9 cellular contexts compared by ENCODE assay signal in genomic region chr19:4052993-4053422, GRCh38. TPM values are rescaled to one million over a fixed set of nuclear protein-coding genes. Genes with fewer than 3 reads are reported as not detected.
DNase-seq lines count a peak whose midpoint lies in the region; ATAC-seq and TF ChIP-seq lines count a peak whose summit lies in the region.
"Had no signal": no experiment of that assay in that cellular context is flagged by ENCODE, and none has a peak within 500 bp of the region (broad histone marks: within the 10 kb centered on the region; RNA-seq: fewer than 3 reads in every experiment).

No MANE protein-coding gene starts in this region.

- H3K9me3 Mint-ChIP-seq in endothelial cell (ENCODE audit: unreplicated experiment): no peaks in the 10 kb centered on the region
- H3K9me3 Mint-ChIP-seq in osteocyte (ENCODE audit: unreplicated experiment): no peaks in the 10 kb centered on the region

- H3K27ac Mint-ChIP-seq in endothelial cell (ENCODE audit: unreplicated experiment): no peak overlapping the region
- H3K27ac Mint-ChIP-seq in osteocyte (ENCODE audit: unreplicated experiment): peak overlapping the region; percentile 68

- peaks cover 0 to 57% (median 0%) of the 10 kb centered on the region in 3 donors for H3K36me3 ChIP-seq in Peyer's patch

- H3K36me3 Mint-ChIP-seq in endothelial cell (ENCODE audit: low read depth, unreplicated experiment): peaks cover 25% of the 10 kb centered on the region
- H3K36me3 Mint-ChIP-seq in osteocyte (ENCODE audit: unreplicated experiment): peaks cover 25% of the 10 kb centered on the region

- H3K27me3 Mint-ChIP-seq in endothelial cell (ENCODE audit: unreplicated experiment): peaks cover 16% of the 10 kb centered on the region
- H3K27me3 Mint-ChIP-seq in osteocyte (ENCODE audit: unreplicated experiment): no peaks in the 10 kb centered on the region

- in situ Hi-C loops in G401 (cut with HindIII; ENCODE audit: low sequenced_read_pairs): no loop called here

- TF ChIP-seq CTCF in Peyer's patch (IDR thresholded peaks at IDR 0.05) (no peak), endothelial cell (IDR thresholded peaks at IDR 0.05; ENCODE audit: unreplicated experiment) (no peak), osteocyte (IDR thresholded peaks at IDR 0.05) (no peak)

- H3K27me3 ChIP-seq in Peyer's patch: no peaks in the 10 kb centered on the region

- TF ChIP-seq POLR2A in Peyer's patch (IDR thresholded peaks at IDR 0.05): peak; percentile 28 to 44

- peaks cover 5% of the 10 kb centered on the region for H3K4me1 Mint-ChIP-seq in endothelial cell (ENCODE audit: unreplicated experiment)
- H3K4me1 Mint-ChIP-seq in osteocyte (ENCODE audit: unreplicated experiment): peaks cover 37% of the 10 kb centered on the region

- H3K27ac ChIP-seq in Peyer's patch: peak overlapping the region; percentile 27 to 97 (median 92)

- H3K4me3 ChIP-seq in Peyer's patch: peak overlapping the region in 3 of 4 donors; percentile 6 to 53 (median 33)

- peaks cover 8 to 74% (median 21%) of the 10 kb centered on the region in 4 donors for H3K4me1 ChIP-seq in Peyer's patch

- H3K4me3 Mint-ChIP-seq in endothelial cell (ENCODE audit: unreplicated experiment): peak overlapping the region; percentile 68
- peak overlapping the region; percentile 39 for H3K4me3 Mint-ChIP-seq in osteocyte (ENCODE audit: unreplicated experiment)

- H3K9me3 ChIP-seq in Peyer's patch: no peaks in the 10 kb centered on the region

- DNase-seq in CD1c-positive myeloid dendritic cell (ENCODE audit: extremely low spot score) (peak; percentile 82), Peyer's patch (peak in 2 of 3 donors; percentile 72 to 83), endothelial cell (ENCODE audit: low spot score) (no peak), osteocyte (ENCODE audit: extremely low spot score, unreplicated experiment) (no peak), G401 (ENCODE audit: low spot score) (no peak), UCSD-AML1 (lab: John Stamatoyannopoulos, UW; ENCODE audit: unreplicated experiment) (no peak)
- no peak for DNase-seq in activated CD4-positive, alpha-beta T cell treated with anti-CD3 and anti-CD28 coated beads, Interleukin-2, amount 50 U/mL, for 1 hour
- DNase-seq: DMS153 had no signal

- no peak for ATAC-seq in GM18868 (IDR thresholded peaks at IDR 0.05; ENCODE audit: unreplicated experiment)

RNA-seq across cellular contexts. Expression of gene ZBTB7A, which starts 13.7 kb away (rescaled TPM):
- 100 to 1,000 TPM in 2 of 4 donors, 10 to 100 TPM in 2; 74.3 to 149 (median 96.1) TPM for total RNA-seq in Peyer's patch
- total RNA-seq in endothelial cell (ENCODE audit: unreplicated experiment): 14.5 TPM
- 29.4 and 30.0 TPM in 2 replicates for total RNA-seq in osteocyte
- 12.8 and 13.3 TPM in 2 replicates for total RNA-seq in G401 (2014; rRNA removed; shearing (Covaris generic))

RNA-seq across cellular contexts. Expression of gene PIAS4, which starts 45.5 kb away (rescaled TPM):
- 10 to 100 TPM; 15.9 to 47.9 (median 24.2) TPM for total RNA-seq in Peyer's patch
- 41.2 TPM for total RNA-seq in endothelial cell (ENCODE audit: unreplicated experiment)
- 28.8 and 29.4 TPM in 2 replicates for total RNA-seq in osteocyte
- 24.7 and 45.7 TPM in 2 replicates for total RNA-seq in G401 (2014; rRNA removed; shearing (Covaris generic))

Comparison
In these comparisons a context has a peak if more than half of its experiments do, and no peak if none do; other contexts are left out.
1. DNase-seq: peak in CD1c-positive myeloid dendritic cell (single experiment) and Peyer's patch (2 of 3); none in endothelial cell (single experiment), osteocyte (single experiment), G401 (single experiment), UCSD-AML1 (single experiment) and activated CD4-positive, alpha-beta T cell treated with anti-CD3 and anti-CD28 coated beads, Interleukin-2, amount 50 U/mL, for 1 hour (single experiment).